ENCODE assay signal across 1 cellular context in genomic region chr10:24617771-24618396, GRCh38.
TF ChIP-seq lines count a peak whose summit lies in the region.

No MANE protein-coding gene starts in this region.

TF ChIP-seq in K562, 482 proteins besides CTCF, POLR2A, EP300 and RAD21 (continued from another document and continues in another):
- TF ChIP-seq BHLHE40 (IDR thresholded peaks at IDR 0.05; ENCODE audit: low read length) (0 out of 2 replicates have a peak, but pooled peaks have one; percentile 28), RCOR1 (IDR thresholded peaks at IDR 0.05; ENCODE audit: borderline replicate concordance in 1 of 2, low read depth in 2 of 2, low read length in 2 of 2) (peak in 1 of 2 experiments; percentile 62; a peak in 1 of 4 replicates), YY1 (IDR thresholded peaks at IDR 0.05; ENCODE audit: borderline replicate concordance in 1 of 3, control insufficient read depth in 1 of 3, extremely low read depth in 1 of 3, insufficient read depth in 3 of 3, insufficient read length in 1 of 3, insufficient replicate concordance in 2 of 3, low read depth in 1 of 3, low read length in 2 of 3) (peak in 2 of 3 experiments; percentile 46 to 75), CBX3 (IDR thresholded peaks at IDR 0.05; ENCODE audit: borderline replicate concordance in 1 of 2, low read length in 2 of 2) (peak in 1 of 2 experiments; percentile 52; a peak in 1 of 3 replicates), E2F1 (CRISPR knock-in tag; IDR thresholded peaks at IDR 0.05) (no peak), ZNF586 (CRISPR knock-in tag; conservative IDR thresholded peaks at IDR 0.05) (no peak), ZNF41 (CRISPR knock-in tag; conservative IDR thresholded peaks at IDR 0.05) (no peak), MGA (IDR thresholded peaks at IDR 0.05) (peak; percentile 33; the same call in 1 of the 2 replicates), ARID2 (IDR thresholded peaks at IDR 0.05) (no peak), NFXL1 (CRISPR knock-in tag; IDR thresholded peaks at IDR 0.05) (no peak), ZBTB8A (IDR thresholded peaks at IDR 0.05; ENCODE audit: partially characterized antibody) (no peak), TEAD1 (CRISPR knock-in tag; IDR thresholded peaks at IDR 0.05) (peak in 1 of 2 experiments; percentile 70; a peak in 1 of 4 replicates), JUND (IDR thresholded peaks at IDR 0.05; ENCODE audit: borderline replicate concordance, low read depth, low read length) (0 out of 2 replicates have a peak, but pooled peaks have one; percentile 25), JUND (tag; IDR thresholded peaks at IDR 0.05; ENCODE audit: borderline replicate concordance, low read depth, low read length) (no peak), POLR2G (IDR thresholded peaks at IDR 0.05; ENCODE audit: low read depth, low read length) (no peak), MTA2 (IDR thresholded peaks at IDR 0.05; ENCODE audit: low read depth) (no peak), ZNF785 (CRISPR knock-in tag; IDR thresholded peaks at IDR 0.05) (no peak), ZNF395 (CRISPR knock-in tag; IDR thresholded peaks at IDR 0.05) (no peak), KLF16 (IDR thresholded peaks at IDR 0.05) (peak; percentile 28; the same call in 1 of the 2 replicates), DEAF1 (CRISPR knock-in tag; IDR thresholded peaks at IDR 0.05) (peak; percentile 44), RBM25 (IDR thresholded peaks at IDR 0.05; ENCODE audit: low read depth, low read length, severe bottlenecking) (no peak), RFX7 (CRISPR knock-in tag; IDR thresholded peaks at IDR 0.05) (no peak), GMEB1 (CRISPR knock-in tag; IDR thresholded peaks at IDR 0.05) (no peak), FOXP4 (CRISPR knock-in tag; IDR thresholded peaks at IDR 0.05; ENCODE audit: borderline replicate concordance) (no peak), MYC (IDR thresholded peaks at IDR 0.05; ENCODE audit: low read depth, low read length) (0 out of 2 replicates have a peak, but pooled peaks have one; percentile 26), MYC (CRISPR knock-in tag; IDR thresholded peaks at IDR 0.05; ENCODE audit: borderline replicate concordance, low read depth) (no peak), STAG1 (CRISPR knock-in tag; IDR thresholded peaks at IDR 0.05; ENCODE audit: borderline replicate concordance) (peak; percentile 29; the same call in 1 of the 2 replicates), SMC3 (conservative IDR thresholded peaks at IDR 0.05; ENCODE audit: insufficient read depth, low read depth, low read length) (peak; percentile 62), ZNF263 (CRISPR knock-in tag; IDR thresholded peaks at IDR 0.05; ENCODE audit: borderline replicate concordance) (peak; percentile 95), TEAD2 (tag; IDR thresholded peaks at IDR 0.05) (peak; percentile 67), SNIP1 (IDR thresholded peaks at IDR 0.05; ENCODE audit: low read depth) (no peak), GTF3C2 (IDR thresholded peaks at IDR 0.05; ENCODE audit: borderline replicate concordance, extremely low read depth, insufficient read length) (no peak), MCM2 (IDR thresholded peaks at IDR 0.05; ENCODE audit: low read depth) (no peak), TRIM24 (IDR thresholded peaks at IDR 0.05) (no peak), ZNF830 (CRISPR knock-in tag; IDR thresholded peaks at IDR 0.05) (no peak)
